Comparison of ENCODE assay signal across 12 cellular contexts in the genomic region with DNA sequence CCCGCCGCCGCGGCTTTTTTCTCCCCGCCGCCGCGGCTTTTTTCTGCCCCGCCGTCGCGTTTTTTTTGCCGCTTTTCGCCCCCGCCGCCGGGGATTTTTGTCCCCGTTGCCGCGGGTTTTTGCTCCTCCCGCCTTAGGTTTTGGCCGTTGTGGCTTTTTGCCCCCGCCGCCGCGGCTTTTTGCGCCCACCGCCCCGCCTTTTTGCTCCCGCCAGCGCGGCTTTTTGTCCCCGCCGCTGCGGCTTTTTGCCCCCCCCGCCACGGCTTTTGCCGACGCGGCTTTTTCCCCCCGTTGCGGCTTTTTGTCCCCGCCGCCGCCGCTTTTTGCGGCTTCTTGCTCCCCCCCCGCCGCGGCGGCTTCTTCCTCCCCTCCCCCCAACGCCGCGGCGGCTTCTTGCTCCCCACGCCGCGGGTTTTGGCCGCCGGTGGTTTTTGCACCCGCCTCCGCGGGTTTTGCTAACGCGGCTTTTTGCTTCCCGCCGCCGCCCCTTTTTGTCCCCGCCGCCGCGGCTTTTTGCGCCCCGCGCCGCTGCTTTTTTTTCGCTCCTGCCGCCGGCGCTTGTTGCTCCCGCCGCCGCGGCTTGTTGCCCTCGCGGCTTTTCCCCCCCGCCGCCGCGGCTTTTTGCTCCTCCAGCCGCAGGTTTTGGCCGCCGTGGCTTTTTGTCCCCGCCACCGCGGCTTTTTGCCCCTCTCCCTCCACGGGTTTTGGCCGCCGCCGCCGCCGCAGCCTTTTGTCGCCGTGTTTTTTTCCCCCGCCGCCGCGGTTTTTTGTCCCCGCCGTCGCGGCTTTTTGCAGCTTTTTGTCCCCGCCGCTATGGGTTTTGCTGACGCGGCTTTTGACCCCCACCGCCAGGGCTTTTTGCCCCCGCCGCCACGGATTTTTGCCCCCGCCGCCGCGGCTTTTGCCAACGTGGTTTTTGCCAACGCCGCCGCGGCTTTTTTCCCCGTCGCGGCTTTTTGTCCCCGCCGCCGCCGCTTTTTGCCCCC.
"Had no signal": no experiment of that assay in that cellular context is flagged by ENCODE, and none has a peak within 500 bp of the region (broad histone marks: within the 10 kb centered on the region; RNA-seq: fewer than 3 reads in every experiment).

No MANE protein-coding gene starts in this region.

- H3K27ac ChIP-seq: dorsolateral prefrontal cortex, esophagus squamous epithelium, sigmoid colon, stomach, tibial artery had no signal

- H3K4me1 ChIP-seq: sigmoid colon, stomach, tibial artery had no signal

- DNase-seq: activated effector memory CD4-positive, alpha-beta T cell treated with anti-CD3 and anti-CD28 coated beads, Interleukin-2, amount 50 U/mL, for 16 hours; activated T-cell treated with anti-CD3 and anti-CD28 coated beads, Interleukin-2, amount 50 U/mL, for 24 hours; amniotic stem cell; dorsolateral prefrontal cortex; esophagus squamous epithelium; foreskin melanocyte; mesendoderm; sigmoid colon; stimulated activated CD4-positive, alpha-beta T cell treated with anti-CD3 and anti-CD28 coated beads, Interleukin-15, amount 100 ng/mL, for 24 hours; stomach; SW 1271; tibial artery had no signal

- H3K36me3 ChIP-seq: esophagus squamous epithelium, sigmoid colon, stomach, tibial artery had no signal

- H3K4me3 ChIP-seq: dorsolateral prefrontal cortex had no signal
